Comparison of ENCODE assay signal across 16 cellular contexts in genomic region chr7:29955075-29955792, GRCh38. TPM values are rescaled to one million over a fixed set of nuclear protein-coding genes. Genes with fewer than 3 reads are reported as not detected.
A peak's percentile ranks its signal among the peaks of the same experiment; 100 is the strongest.
DNase-seq lines count a peak whose midpoint lies in the region; ATAC-seq, FAIRE-seq and TF ChIP-seq lines count a peak whose summit lies in the region.
"Had no signal": no experiment of that assay in that cellular context is flagged by ENCODE, and none has a peak within 500 bp of the region (broad histone marks: within the 10 kb centered on the region; RNA-seq: fewer than 3 reads in every experiment).

No MANE protein-coding gene starts in this region.

- POLR2A ChIA-PET in HepG2 (lab: Yijun Ruan, JAX), result no interaction called here

- DNase-seq in heart left ventricle (peak in 1 of 5 donors; percentile 53), right cardiac atrium (no peak), NCI-H510A (lab: John Stamatoyannopoulos, UW) (peak; percentile 30), HepG2 (ENCODE audit: low spot score) (no peak)
- no peak for DNase-seq in stimulated activated effector memory CD8-positive, alpha-beta T cell treated with anti-CD3 and anti-CD28 coated beads, Interleukin-12 subunit alpha, Interleukin-12 subunit beta, amount 100 ng/mL, for 72 hours (ENCODE audit: low spot score in 2 of 2)
- no peak for DNase-seq in activated T-helper 1 cell treated with anti-CD3 and anti-CD28 coated beads, Interleukin-12 subunit alpha, Interleukin-12 subunit beta, Interleukin-2, Interleukin-4 antibody, amounts not matched to agents 30 ng/mL and 10 ng/mL and 1 ng/mL, durations not matched to agents 14 hours and 24 hours and 36 hours (ENCODE audit: low spot score)
- DNase-seq: CD4-positive, alpha-beta memory T cell; DMS79 treated with DMSO at 0.1 percent for 48 hours; GM23248; HCEC 1CT; NCI-H2081; NCI-H524 had no signal

- CTCF ChIA-PET in HepG2 (lab: Yijun Ruan, JAX; ENCODE audit: low intra/inter-chr PET ratio, low total read pairs), result no interaction called here

- H3K27ac ChIP-seq in heart left ventricle (peak overlapping the region in 5 of 12 donors; percentile 40 to 74 (median 66)), right cardiac atrium (ENCODE audit: low read length) (no peak overlapping the region), HepG2 (ENCODE audit: extremely low read length, insufficient read depth, low read length) (no peak overlapping the region)
- H3K27ac ChIP-seq: HL-60 had no signal

- WGBS in heart left ventricle, 4 donors, result 62 to 77% (median 67%) methylated on average over 7 of the region's 7 CpGs
- WGBS in right cardiac atrium, result 81% methylated on average over 7 of the region's 7 CpGs
- WGBS in HepG2 (ENCODE audit: low lambda C conversion rate), result 94% methylated on average over 7 of the region's 7 CpGs

- TF ChIP-seq EP300 in HepG2 (IDR thresholded peaks at IDR 0.05; ENCODE audit: low read depth in 2 of 2, low read length in 2 of 2) (no peak), HepG2 (CRISPR knock-in tag; IDR thresholded peaks at IDR 0.05; ENCODE audit: borderline replicate concordance) (no peak)

- H3K27me3 ChIP-seq in heart left ventricle (no peaks in the 10 kb centered on the region), right cardiac atrium (ENCODE audit: control insufficient read depth, insufficient read depth) (no peaks in the 10 kb centered on the region), HepG2 (ENCODE audit: control insufficient read depth in 1 of 2, insufficient read depth in 2 of 2, low read length in 2 of 2) (no peaks in the 10 kb centered on the region)

- peaks cover 34% of the 10 kb centered on the region for H3K4me1 Mint-ChIP-seq in brain
- peaks cover 21% of the 10 kb centered on the region for H3K4me1 Mint-ChIP-seq in stimulated activated effector memory CD8-positive, alpha-beta T cell treated with anti-CD3 and anti-CD28 coated beads, Interleukin-12 subunit alpha, Interleukin-12 subunit beta, amount 100 ng/mL, for 72 hours
- peaks cover 18% of the 10 kb centered on the region for H3K4me1 Mint-ChIP-seq in activated T-helper 1 cell treated with anti-CD3 and anti-CD28 coated beads, Interleukin-12 subunit alpha, Interleukin-12 subunit beta, Interleukin-2, Interleukin-4 antibody, amounts not matched to agents 30 ng/mL and 10 ng/mL and 1 ng/mL, durations not matched to agents 14 hours and 24 hours and 36 hours (ENCODE audit: low read depth)

- intact Hi-C loops in heart left ventricle (cut with DNase I) (no loop called here), right cardiac atrium (cut with DNase I) (no loop called here), HepG2 (cut with micrococcal nuclease; ENCODE audit: unreplicated experiment) (no loop called here)
- intact Hi-C loops in activated T-helper 1 cell treated with anti-CD3 and anti-CD28 coated beads, Interleukin-12 subunit alpha, Interleukin-12 subunit beta, Interleukin-2, Interleukin-4 antibody, amounts not matched to agents 30 ng/mL and 10 ng/mL and 1 ng/mL, durations not matched to agents 14 hours and 24 hours and 36 hours (cut with micrococcal nuclease), result no loop called here

- TF ChIP-seq POLR2A in heart left ventricle (IDR thresholded peaks at IDR 0.05) (no peak), HepG2 (IDR thresholded peaks at IDR 0.05; ENCODE audit: insufficient read depth in 1 of 2, low read depth in 2 of 2, low read length in 2 of 2) (no peak)

- H3K9me3 ChIP-seq in heart left ventricle (no peaks in the 10 kb centered on the region), right cardiac atrium (ENCODE audit: control insufficient read depth, low read length) (no peaks in the 10 kb centered on the region), HepG2 (ENCODE audit: low read length) (no peaks in the 10 kb centered on the region)

- H3K4me3 ChIP-seq in heart left ventricle (no peak overlapping the region), right cardiac atrium (ENCODE audit: low read length) (no peak overlapping the region), HepG2 (replicated peaks in 1 of 3; ENCODE audit: insufficient read depth in 1 of 3, low read depth in 2 of 3, low read length in 3 of 3) (no peak overlapping the region)
- H3K4me3 ChIP-seq: GM23248 had no signal

- H3K4me1 ChIP-seq in heart left ventricle (peaks cover 0 to 25% (median 0%) of the 10 kb centered on the region in 12 donors), right cardiac atrium (ENCODE audit: control insufficient read depth, insufficient read depth, low read length) (no peaks in the 10 kb centered on the region), HepG2 (ENCODE audit: insufficient read depth, low read length) (no peaks in the 10 kb centered on the region)

- peaks cover 2% of the 10 kb centered on the region for H3K79me2 ChIP-seq in HepG2 (ENCODE audit: insufficient read depth, low read length)

- no peak for TF ChIP-seq CTCF in heart left ventricle (IDR thresholded peaks at IDR 0.05)
- no peak for TF ChIP-seq CTCF in brain (conservative IDR thresholded peaks at IDR 0.05)
- no peak for TF ChIP-seq CTCF in HepG2 (CRISPR knock-in tag; IDR thresholded peaks at IDR 0.05)

- in situ Hi-C loops in HepG2 (cut with HindIII; ENCODE audit: extremely low pct_ligation_motif_present, low pct_unique_long_range_greater_than_20kb), result no loop called here

- peak; percentile 79 to 91 (median 85) for ATAC-seq in heart left ventricle
- ATAC-seq in right cardiac atrium, result no peak
- ATAC-seq in stimulated activated effector memory CD8-positive, alpha-beta T cell treated with anti-CD3 and anti-CD28 coated beads, Interleukin-12 subunit alpha, Interleukin-12 subunit beta, amount 100 ng/mL, for 72 hours, result no peak
- no peak for ATAC-seq in HepG2

- peak overlapping the region in 3 of 5 experiments; percentile 46 to 66 (median 62) for H3K27ac Mint-ChIP-seq in brain
- peak overlapping the region; percentile 33 for H3K27ac Mint-ChIP-seq in stimulated activated effector memory CD8-positive, alpha-beta T cell treated with anti-CD3 and anti-CD28 coated beads, Interleukin-12 subunit alpha, Interleukin-12 subunit beta, amount 100 ng/mL, for 72 hours
- no peak overlapping the region for H3K27ac Mint-ChIP-seq in activated T-helper 1 cell treated with anti-CD3 and anti-CD28 coated beads, Interleukin-12 subunit alpha, Interleukin-12 subunit beta, Interleukin-2, Interleukin-4 antibody, amounts not matched to agents 30 ng/mL and 10 ng/mL and 1 ng/mL, durations not matched to agents 14 hours and 24 hours and 36 hours

- no peak overlapping the region for H2AFZ ChIP-seq in HepG2 (ENCODE audit: low read length)
- H2AFZ ChIP-seq: GM23248 had no signal

- H3K4me3 Mint-ChIP-seq in brain, result no peak overlapping the region
- H3K4me3 Mint-ChIP-seq in stimulated activated effector memory CD8-positive, alpha-beta T cell treated with anti-CD3 and anti-CD28 coated beads, Interleukin-12 subunit alpha, Interleukin-12 subunit beta, amount 100 ng/mL, for 72 hours, result no peak overlapping the region
- H3K4me3 Mint-ChIP-seq in activated T-helper 1 cell treated with anti-CD3 and anti-CD28 coated beads, Interleukin-12 subunit alpha, Interleukin-12 subunit beta, Interleukin-2, Interleukin-4 antibody, amounts not matched to agents 30 ng/mL and 10 ng/mL and 1 ng/mL, durations not matched to agents 14 hours and 24 hours and 36 hours, result no peak overlapping the region

- TF ChIP-seq RAD21 in HepG2 (CRISPR knock-in tag; IDR thresholded peaks at IDR 0.05), result no peak

- H3K27me3 Mint-ChIP-seq in brain, result peaks cover 5% of the 10 kb centered on the region
- H3K27me3 Mint-ChIP-seq in activated T-helper 1 cell treated with anti-CD3 and anti-CD28 coated beads, Interleukin-12 subunit alpha, Interleukin-12 subunit beta, Interleukin-2, Interleukin-4 antibody, amounts not matched to agents 30 ng/mL and 10 ng/mL and 1 ng/mL, durations not matched to agents 14 hours and 24 hours and 36 hours (ENCODE audit: insufficient read depth), result peaks cover 2% of the 10 kb centered on the region

- H3K36me3 Mint-ChIP-seq in brain, result peaks cover 91% of the 10 kb centered on the region
- H3K36me3 Mint-ChIP-seq in stimulated activated effector memory CD8-positive, alpha-beta T cell treated with anti-CD3 and anti-CD28 coated beads, Interleukin-12 subunit alpha, Interleukin-12 subunit beta, amount 100 ng/mL, for 72 hours, result peaks cover 14% of the 10 kb centered on the region
- H3K36me3 Mint-ChIP-seq in activated T-helper 1 cell treated with anti-CD3 and anti-CD28 coated beads, Interleukin-12 subunit alpha, Interleukin-12 subunit beta, Interleukin-2, Interleukin-4 antibody, amounts not matched to agents 30 ng/mL and 10 ng/mL and 1 ng/mL, durations not matched to agents 14 hours and 24 hours and 36 hours (ENCODE audit: low read depth), result no peaks in the 10 kb centered on the region
- H3K36me3 Mint-ChIP-seq: CD4-positive, alpha-beta memory T cell had no signal

- peaks cover 0 to 15% (median 2%) of the 10 kb centered on the region in 5 experiments for H3K9me3 Mint-ChIP-seq in brain
- no peaks in the 10 kb centered on the region for H3K9me3 Mint-ChIP-seq in stimulated activated effector memory CD8-positive, alpha-beta T cell treated with anti-CD3 and anti-CD28 coated beads, Interleukin-12 subunit alpha, Interleukin-12 subunit beta, amount 100 ng/mL, for 72 hours
- peaks cover 3% of the 10 kb centered on the region for H3K9me3 Mint-ChIP-seq in activated T-helper 1 cell treated with anti-CD3 and anti-CD28 coated beads, Interleukin-12 subunit alpha, Interleukin-12 subunit beta, Interleukin-2, Interleukin-4 antibody, amounts not matched to agents 30 ng/mL and 10 ng/mL and 1 ng/mL, durations not matched to agents 14 hours and 24 hours and 36 hours

- BruUV-seq in HepG2 (replicated peaks; lab: Mats Ljungman, UMichigan), result no TSS peak

- FAIRE-seq in HepG2 (lab: Jason Lieb, UNC), result no peak
- FAIRE-seq: G401.6, HTR-8/SVneo had no signal

- H3K9ac ChIP-seq in HepG2 (ENCODE audit: insufficient read depth, low read depth, low read length), result no peak overlapping the region

- H3K36me3 ChIP-seq in heart left ventricle, result peaks cover 0 to 35% (median 16%) of the 10 kb centered on the region in 9 donors
- peaks cover 30 to 70% of the 10 kb centered on the region in 2 experiments for H3K36me3 ChIP-seq in HepG2 (replicated peaks in 1 of 2; ENCODE audit: control insufficient read depth in 1 of 2, insufficient read depth in 2 of 2, low read length in 2 of 2)

- H4K20me1 ChIP-seq in HepG2 (ENCODE audit: insufficient read depth, low read length), result peaks cover 2% of the 10 kb centered on the region; the same call in 1 of the 2 replicates

- H3K4me2 ChIP-seq in HepG2 (ENCODE audit: low read depth, low read length), result no peak overlapping the region

RNA-seq across cellular contexts. Expression of gene SCRN1, which starts 34.4 kb away (rescaled TPM):
- 10 to 100 TPM; 17.0 to 40.2 (median 23.9) TPM for total RNA-seq in heart left ventricle
- 1 to 10 TPM; 2.7 to 7.1 TPM for polyA plus RNA-seq in heart left ventricle
- 10 to 100 TPM; 28.7 to 30.9 (median 29.4) TPM for total RNA-seq in right cardiac atrium
- 10.1 TPM for polyA plus RNA-seq in right cardiac atrium
- polyA plus RNA-seq in brain (ENCODE audit: insufficient read depth, low read depth, low replicate concordance), result 142 TPM
- total RNA-seq in HepG2 (2016; rRNA removed; fragmentation: Illumina TruSeq; extraction: Trizol), result 49.8 and 74.4 TPM in 2 replicates
- 4.9 and 6.1 TPM in 2 replicates for total RNA-seq in HepG2 (2016; cell fraction: cytosol; rRNA removed; fragmentation: Illumina TruSeq; extraction: Trizol; ENCODE audit: low read depth)
- total RNA-seq in HepG2 (2016; cell fraction: insoluble cytoplasmic fraction; rRNA removed; fragmentation: Illumina TruSeq; extraction: Trizol), result 49.7 and 72.4 TPM in 2 replicates
- total RNA-seq in HepG2 (2016; cell fraction: membrane; rRNA removed; fragmentation: Illumina TruSeq; extraction: Trizol), result 19.2 and 21.8 TPM in 2 replicates
- total RNA-seq in HepG2 (2016; cell fraction: nucleus; rRNA removed; fragmentation: Illumina TruSeq; extraction: Trizol), result 30.8 and 34.7 TPM in 2 replicates
- 43.2 and 45.5 TPM in 2 replicates for polyA plus RNA-seq in HepG2 (2011; rRNA removed)
- 34.6 and 50.4 TPM in 2 replicates for polyA plus RNA-seq in HepG2 (2011; cell fraction: cytosol; rRNA removed)
- 29.6 and 33.8 TPM in 2 replicates for polyA plus RNA-seq in HepG2 (2011; cell fraction: nucleus; rRNA removed)
- 54.8 and 60.8 TPM in 2 replicates for polyA plus RNA-seq in HepG2 (2012)
- 2.6 and 2.8 TPM in 2 replicates for polyA plus RNA-seq in HepG2 (2016; cell fraction: cytosol; fragmentation: Illumina TruSeq; extraction: Trizol; ENCODE audit: low read depth)
- polyA plus RNA-seq in HepG2 (2016; cell fraction: insoluble cytoplasmic fraction; fragmentation: Illumina TruSeq; extraction: Trizol; ENCODE audit: low read depth), result 50.7 and 51.5 TPM in 2 replicates
- 6.7 and 7.7 TPM in 2 replicates for polyA plus RNA-seq in HepG2 (2016; cell fraction: membrane; fragmentation: Illumina TruSeq; extraction: Trizol; ENCODE audit: low read depth)
- 29.8 and 32.4 TPM in 2 replicates for polyA plus RNA-seq in HepG2 (2016; cell fraction: nucleus; fragmentation: Illumina TruSeq; extraction: Trizol; ENCODE audit: insufficient read depth, low read depth)
- 7.8 and 87.3 TPM in 2 replicates for polyA minus RNA-seq in HepG2 (2011; rRNA and poly(A)+ RNA removed; ENCODE audit: low replicate concordance)
- polyA minus RNA-seq in HepG2 (2011; cell fraction: cytosol; rRNA and poly(A)+ RNA removed), result 58.2 and 64.4 TPM in 2 replicates
- 31.7 and 46.6 TPM in 2 replicates for polyA minus RNA-seq in HepG2 (2011; cell fraction: nucleus; rRNA and poly(A)+ RNA removed)
- 0.56 and 0.78 TPM in 2 replicates for total RNA-seq in activated T-helper 1 cell treated with anti-CD3 and anti-CD28 coated beads, Interleukin-12 subunit alpha, Interleukin-12 subunit beta, Interleukin-2, Interleukin-4 antibody, amounts not matched to agents 30 ng/mL and 10 ng/mL and 1 ng/mL, durations not matched to agents 14 hours and 24 hours and 36 hours

Comparison
In these comparisons a context has a peak if more than half of its experiments do, and no peak if none do; other contexts are left out.
1. ATAC-seq: peak in heart left ventricle (4 of 4); none in right cardiac atrium (0 of 2), stimulated activated effector memory CD8-positive, alpha-beta T cell treated with anti-CD3 and anti-CD28 coated beads, Interleukin-12 subunit alpha, Interleukin-12 subunit beta, amount 100 ng/mL, for 72 hours (single experiment) and HepG2 (single experiment).